In the genomic region with DNA sequence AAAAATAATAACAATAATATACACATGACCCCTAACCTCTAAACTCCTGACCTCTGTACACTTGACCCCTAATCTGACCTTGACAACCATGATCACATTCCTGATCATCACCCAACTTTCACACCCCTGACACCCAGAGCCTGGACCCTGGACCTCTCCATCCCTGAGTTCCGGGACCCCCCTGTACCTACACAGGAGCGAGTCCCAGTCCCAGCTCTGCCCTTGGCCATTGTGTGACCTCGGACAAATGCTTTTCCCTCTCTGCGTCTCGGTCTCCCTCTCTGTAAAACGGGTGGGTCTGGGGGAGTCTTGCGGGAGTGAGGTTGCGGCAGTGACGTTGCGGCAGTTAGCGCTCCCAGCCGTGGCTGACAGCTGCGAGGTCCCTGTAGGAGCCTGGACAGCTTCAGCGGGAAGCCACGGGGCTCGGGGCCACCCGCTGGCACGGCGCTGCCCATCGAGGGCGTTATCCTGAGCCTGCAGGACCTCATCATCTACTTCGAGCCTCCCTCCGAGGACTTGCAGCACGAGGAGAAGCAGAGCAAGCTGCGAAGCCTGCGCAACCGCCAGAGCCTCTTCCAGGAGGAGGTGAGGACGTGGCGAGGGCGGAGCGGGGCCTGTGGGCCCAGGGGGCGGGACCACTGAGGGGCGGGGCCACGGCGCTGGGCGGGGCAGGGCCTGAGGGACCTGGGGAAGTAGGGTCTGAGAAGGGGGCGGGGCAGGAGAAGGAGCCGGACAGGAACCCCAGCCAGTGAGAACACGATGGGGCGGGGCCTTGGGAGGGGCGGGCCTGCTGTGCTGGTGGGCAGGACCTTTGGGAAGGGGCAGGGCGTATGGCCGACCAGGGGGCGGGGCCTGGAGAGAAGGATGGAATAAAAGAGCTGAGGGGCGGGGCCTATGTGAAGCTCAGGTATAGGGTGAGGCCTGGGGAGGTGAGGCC, we compare ENCODE assay signal across 13 cellular contexts. TPM values are rescaled to one million over a fixed set of nuclear protein-coding genes. Genes with fewer than 3 reads are reported as not detected.
A peak's percentile ranks its signal among the peaks of the same experiment; 100 is the strongest.
DNase-seq lines count a peak whose midpoint lies in the region; ATAC-seq and TF ChIP-seq lines count a peak whose summit lies in the region.
"Had no signal": no experiment of that assay in that cellular context is flagged by ENCODE, and none has a peak within 500 bp of the region (broad histone marks: within the 10 kb centered on the region; RNA-seq: fewer than 3 reads in every experiment).

No MANE protein-coding gene starts in this region.

- POLR2A ChIA-PET in CD8-positive, alpha-beta T cell (lab: Charles Lee), result no interaction called here
- POLR2A ChIA-PET in CD4-positive, alpha-beta memory T cell (lab: Charles Lee; ENCODE audit: partially characterized antibody), result no interaction called here

- H3K36me3 ChIP-seq in CD8-positive, alpha-beta T cell (ENCODE audit: insufficient read depth, low read length), result no peaks in the 10 kb centered on the region
- no peaks in the 10 kb centered on the region for H3K36me3 ChIP-seq in CD4-positive, alpha-beta memory T cell (ENCODE audit: insufficient read depth, low read length)

- ATAC-seq in CD8-positive, alpha-beta T cell, result no peak

- intact Hi-C loops in CD8-positive, alpha-beta T cell (cut with DNase I, micrococcal nuclease), result no loop called here
- intact Hi-C loops in CD4-positive, alpha-beta memory T cell (cut with micrococcal nuclease), result no loop called here

- H3K4me1 ChIP-seq in CD8-positive, alpha-beta T cell (ENCODE audit: insufficient read depth, low read length), result no peaks in the 10 kb centered on the region
- no peaks in the 10 kb centered on the region for H3K4me1 ChIP-seq in CD4-positive, alpha-beta memory T cell (ENCODE audit: insufficient read depth, low read length)

- no peaks in the 10 kb centered on the region for H3K9me3 Mint-ChIP-seq in CD8-positive, alpha-beta T cell
- peaks cover 0 to 4% (median 0%) of the 10 kb centered on the region in 8 donors for H3K9me3 Mint-ChIP-seq in CD4-positive, alpha-beta memory T cell

- no peaks in the 10 kb centered on the region for H3K9me3 ChIP-seq in CD8-positive, alpha-beta T cell (ENCODE audit: low read length)
- H3K9me3 ChIP-seq in CD4-positive, alpha-beta memory T cell (ENCODE audit: control insufficient read depth in 1 of 2, low read length in 2 of 2), result no peaks in the 10 kb centered on the region

- TF ChIP-seq CTCF in CD8-positive, alpha-beta T cell (IDR thresholded peaks at IDR 0.05), result no peak

- H3K4me3 ChIP-seq in CD8-positive, alpha-beta T cell (ENCODE audit: low read depth, low read length), result no peak overlapping the region
- no peak overlapping the region for H3K4me3 ChIP-seq in CD4-positive, alpha-beta memory T cell (ENCODE audit: low read length in 2 of 2)

- DNase-seq in stimulated activated CD4-positive, alpha-beta T cell treated with anti-CD3 and anti-CD28 coated beads, Interleukin-1b, Interleukin-23, amount 100 ng/mL, for 48 hours, result peak; percentile 50
- DNase-seq in stimulated activated CD4-positive, alpha-beta T cell treated with anti-CD3 and anti-CD28 coated beads, Interleukin-12 subunit alpha, Interleukin-12 subunit beta, amount 100 ng/mL, for 4 hours, result no peak
- DNase-seq in OCI-M1 (lab: John Stamatoyannopoulos, UW) (peak; percentile 11), iPS DF 19.7 (ENCODE audit: low read depth, low spot score) (peak; percentile 69), amniotic stem cell (lab: John Stamatoyannopoulos, UW) (no peak), Kasumi-1 (lab: John Stamatoyannopoulos, UW) (no peak)
- DNase-seq in CD8-positive, alpha-beta T cell, result no peak
- no peak for DNase-seq in CD4-positive, alpha-beta memory T cell
- DNase-seq: DMS79, NCI-H1694 treated with DMSO at 0.1 percent for 48 hours had no signal

- CTCF ChIA-PET in CD8-positive, alpha-beta T cell (lab: Charles Lee), result no interaction called here
- CTCF ChIA-PET in CD4-positive, alpha-beta memory T cell (lab: Charles Lee; ENCODE audit: partially characterized antibody), result no interaction called here

- no peak overlapping the region for H3K27ac Mint-ChIP-seq in CD8-positive, alpha-beta T cell
- H3K27ac Mint-ChIP-seq in CD4-positive, alpha-beta memory T cell, result peak overlapping the region in 1 of 7 donors; percentile 53

- no peak overlapping the region for H3K27ac ChIP-seq in CD8-positive, alpha-beta T cell (ENCODE audit: low read depth, low read length)
- no peak overlapping the region for H3K27ac ChIP-seq in CD4-positive, alpha-beta memory T cell (ENCODE audit: low read depth, low read length)

- H3K4me3 Mint-ChIP-seq in CD8-positive, alpha-beta T cell, result no peak overlapping the region
- no peak overlapping the region for H3K4me3 Mint-ChIP-seq in CD4-positive, alpha-beta memory T cell

- peaks cover 7% of the 10 kb centered on the region for H3K27me3 Mint-ChIP-seq in CD8-positive, alpha-beta T cell (ENCODE audit: low read depth)
- peaks cover 0 to 2% of the 10 kb centered on the region in 2 donors for H3K27me3 Mint-ChIP-seq in CD4-positive, alpha-beta memory T cell

- H3K27me3 ChIP-seq in CD8-positive, alpha-beta T cell (ENCODE audit: insufficient read depth, low read length), result no peaks in the 10 kb centered on the region
- H3K27me3 ChIP-seq in CD4-positive, alpha-beta memory T cell (ENCODE audit: insufficient read depth, low read length), result no peaks in the 10 kb centered on the region

- no peaks in the 10 kb centered on the region for H3K4me1 Mint-ChIP-seq in CD8-positive, alpha-beta T cell (ENCODE audit: low read depth)
- no peaks in the 10 kb centered on the region for H3K4me1 Mint-ChIP-seq in CD4-positive, alpha-beta memory T cell

- no peaks in the 10 kb centered on the region for H3K36me3 Mint-ChIP-seq in CD8-positive, alpha-beta T cell
- no peaks in the 10 kb centered on the region for H3K36me3 Mint-ChIP-seq in CD4-positive, alpha-beta memory T cell

RNA-seq across cellular contexts. Expression of a gene that starts 19.2 kb away (rescaled TPM):
- 1 to 10 TPM in 1 of 2 experiments, under 1 TPM in 1; 0.53 to 1.8 TPM for total RNA-seq in CD8-positive, alpha-beta T cell
- 1 to 10 TPM; 5.0 to 6.2 TPM for total RNA-seq in CD4-positive, alpha-beta memory T cell
- polyA plus RNA-seq in CD4-positive, alpha-beta memory T cell, result under 1 TPM; 0.02 to 0.50 TPM
- total RNA-seq: RPMI7951 had no signal

RNA-seq across cellular contexts. Expression of a gene that starts 26.7 kb away (rescaled TPM):
- total RNA-seq in CD8-positive, alpha-beta T cell, result not detected
- total RNA-seq in CD4-positive, alpha-beta memory T cell, result under 1 TPM in 1 of 2 experiments, not detected in 1; 0.33 TPM
- polyA plus RNA-seq in CD4-positive, alpha-beta memory T cell, result under 1 TPM; 0.06 to 0.31 TPM
- total RNA-seq: bronchial epithelial cell, fibroblast of lung, RPMI7951 had no signal
- polyA plus RNA-seq: fibroblast of lung had no signal

RNA-seq across cellular contexts. Expression of a gene that starts 49.8 kb away (rescaled TPM):
- total RNA-seq in CD8-positive, alpha-beta T cell, result 10 to 100 TPM; 28.2 to 29.3 TPM
- total RNA-seq in CD4-positive, alpha-beta memory T cell, result 10 to 100 TPM; 53.1 to 53.8 TPM
- 10 to 100 TPM; 18.2 to 22.2 TPM for polyA plus RNA-seq in CD4-positive, alpha-beta memory T cell

Comparison
In these comparisons a context has a peak if more than half of its experiments do, and no peak if none do; other contexts are left out.
1. DNase-seq: peak in stimulated activated CD4-positive, alpha-beta T cell treated with anti-CD3 and anti-CD28 coated beads, Interleukin-1b, Interleukin-23, amount 100 ng/mL, for 48 hours (single experiment), OCI-M1 (single experiment) and iPS DF 19.7 (single experiment); none in stimulated activated CD4-positive, alpha-beta T cell treated with anti-CD3 and anti-CD28 coated beads, Interleukin-12 subunit alpha, Interleukin-12 subunit beta, amount 100 ng/mL, for 4 hours (single experiment), amniotic stem cell (single experiment), CD8-positive, alpha-beta T cell (0 of 7), CD4-positive, alpha-beta memory T cell (0 of 5) and Kasumi-1 (0 of 2).